1 cellular context compared by ENCODE assay signal in genomic region chr11:78076733-78077403, GRCh38.
TF ChIP-seq lines count a peak whose summit lies in the region.

No MANE protein-coding gene starts in this region.

TF ChIP-seq in K562, 482 proteins besides CTCF, POLR2A, EP300 and RAD21:
- no peak for TF ChIP-seq MEF2A (IDR thresholded peaks at IDR 0.05; ENCODE audit: control insufficient read depth, low read depth, low read length)
- TF ChIP-seq MCM2 (IDR thresholded peaks at IDR 0.05; ENCODE audit: low read depth), result no peak
- TF ChIP-seq DLX4 (CRISPR knock-in tag; IDR thresholded peaks at IDR 0.05), result no peak
- TF ChIP-seq PTTG1 (tag; IDR thresholded peaks at IDR 0.05; ENCODE audit: low read depth), result no peak
- TF ChIP-seq ZNF3 (CRISPR knock-in tag; IDR thresholded peaks at IDR 0.05), result no peak
- TF ChIP-seq DMBX1 (CRISPR knock-in tag; IDR thresholded peaks at IDR 0.05; ENCODE audit: borderline replicate concordance), result no peak
- TF ChIP-seq CREB5 (CRISPR knock-in tag; IDR thresholded peaks at IDR 0.05), result no peak
- TF ChIP-seq ZBTB12 (CRISPR knock-in tag; IDR thresholded peaks at IDR 0.05), result no peak
- TF ChIP-seq SPI1 (IDR thresholded peaks at IDR 0.05; ENCODE audit: borderline replicate concordance, low read depth, low read length), result no peak
- TF ChIP-seq KAT2B (IDR thresholded peaks at IDR 0.05; ENCODE audit: low read depth, low read length), result no peak
- TF ChIP-seq L3MBTL2 (IDR thresholded peaks at IDR 0.05), result no peak
- no peak for TF ChIP-seq ADNP (tag; IDR thresholded peaks at IDR 0.05)
- TF ChIP-seq NCOA4 (IDR thresholded peaks at IDR 0.05; ENCODE audit: partially characterized antibody), result no peak
- TF ChIP-seq ZNF121 (CRISPR knock-in tag; conservative IDR thresholded peaks at IDR 0.05), result peak; percentile 68
- no peak for TF ChIP-seq CBX5 (IDR thresholded peaks at IDR 0.05; ENCODE audit: borderline replicate concordance, low read depth)
- no peak for TF ChIP-seq DPF2 (IDR thresholded peaks at IDR 0.05)
- TF ChIP-seq SMAD3 (CRISPR knock-in tag; conservative IDR thresholded peaks at IDR 0.05), result no peak
- peak; percentile 68 for TF ChIP-seq CREM (IDR thresholded peaks at IDR 0.05; ENCODE audit: low read depth)
- TF ChIP-seq CTBP1 (IDR thresholded peaks at IDR 0.05; ENCODE audit: borderline replicate concordance), result peak; percentile 26; the same call in 1 of the 2 replicates
- TF ChIP-seq TEAD1 (CRISPR knock-in tag; IDR thresholded peaks at IDR 0.05), result no peak
- no peak for TF ChIP-seq YBX1 (IDR thresholded peaks at IDR 0.05)
- TF ChIP-seq SREBF1 (IDR thresholded peaks at IDR 0.05; ENCODE audit: borderline replicate concordance, low read depth, low read length), result no peak
- no peak for TF ChIP-seq ZNF184 (CRISPR knock-in tag; IDR thresholded peaks at IDR 0.05)
- TF ChIP-seq BRF1 (IDR thresholded peaks at IDR 0.05; ENCODE audit: borderline replicate concordance, extremely low read depth, insufficient read length), result no peak
- no peak for TF ChIP-seq ATF1 (CRISPR knock-in tag; IDR thresholded peaks at IDR 0.05)
- TF ChIP-seq ATF1 (tag; IDR thresholded peaks at IDR 0.05), result peak; percentile 37; the same call in 1 of the 2 replicates
- TF ChIP-seq DIDO1 (tag; IDR thresholded peaks at IDR 0.05; ENCODE audit: low read depth), result no peak
- TF ChIP-seq ZNF518B (CRISPR knock-in tag; IDR thresholded peaks at IDR 0.05), result no peak
- no peak for TF ChIP-seq ZNF133 (CRISPR knock-in tag; IDR thresholded peaks at IDR 0.05)
- 0 out of 2 replicates have a peak, but pooled peaks have one; percentile 29 for TF ChIP-seq ZNF324 (CRISPR knock-in tag; IDR thresholded peaks at IDR 0.05)
- TF ChIP-seq PHF20 (IDR thresholded peaks at IDR 0.05; ENCODE audit: partially characterized antibody), result no peak
- no peak for TF ChIP-seq ZFX (CRISPR knock-in tag; IDR thresholded peaks at IDR 0.05)
- no peak for TF ChIP-seq CHCHD3 (CRISPR knock-in tag; IDR thresholded peaks at IDR 0.05)
